1 cellular context compared by ENCODE assay signal in the genomic region with DNA sequence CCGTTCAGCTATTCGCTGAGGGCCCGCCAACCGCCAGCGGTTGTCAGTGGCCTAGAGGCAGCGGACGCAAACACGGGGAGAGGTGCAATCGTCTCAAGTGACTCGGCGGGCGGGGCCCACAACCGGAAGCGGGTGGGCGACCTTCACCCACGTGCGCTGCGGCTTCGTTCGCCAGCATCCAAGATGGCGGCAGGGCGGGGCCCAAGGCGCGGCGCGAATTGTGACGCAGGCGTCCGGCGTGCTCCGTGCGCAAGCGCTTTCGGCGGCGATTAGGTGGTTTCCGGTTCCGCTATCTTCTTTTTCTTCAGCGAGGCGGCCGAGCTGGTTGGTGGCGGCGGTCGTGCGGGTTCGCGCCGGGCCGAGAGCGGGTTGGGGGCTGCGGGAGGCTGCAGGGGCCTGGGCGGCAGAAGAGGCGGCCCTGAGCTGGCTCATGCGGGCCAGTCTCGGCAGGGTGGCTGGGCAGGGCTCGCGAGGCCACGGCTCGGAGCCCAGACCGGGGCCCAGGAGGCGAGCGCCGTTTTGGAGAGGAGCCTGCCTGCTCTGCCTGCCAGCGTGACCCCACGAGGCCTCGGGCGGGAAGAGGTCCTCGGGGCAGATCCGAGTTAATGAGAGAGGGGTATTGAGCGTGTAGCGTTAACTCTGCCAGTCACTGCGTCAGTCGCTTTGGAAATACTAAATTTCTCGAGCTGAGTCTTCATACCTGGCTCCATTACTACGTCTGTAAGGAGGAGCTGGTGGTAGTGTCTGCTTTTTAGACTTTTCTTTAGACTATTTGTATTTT.
TF ChIP-seq lines count a peak whose summit lies in the region.

UBA52 (plus strand) TSS at position 294 of the 781 bp plus-strand sequence. CDS start 1,444 bp downstream, outside the sequence.

TF ChIP-seq in HepG2, 621 proteins besides CTCF, POLR2A, EP300 and RAD21 (continued from another document):
- TF ChIP-seq ZNF282 (IDR thresholded peaks at IDR 0.05; ENCODE audit: partially characterized antibody) (no peak), HIVEP1 (CRISPR knock-in tag; IDR thresholded peaks at IDR 0.05) (no peak; the same call in 1 of the 2 replicates), GZF1 (CRISPR knock-in tag; IDR thresholded peaks at IDR 0.05) (no peak), ZFP1 (CRISPR knock-in tag; IDR thresholded peaks at IDR 0.05) (peak; percentile 77; the same call in 1 of the 2 replicates), ZNF639 (CRISPR knock-in tag; conservative IDR thresholded peaks at IDR 0.05) (peak; percentile 94), ZSCAN25 (CRISPR knock-in tag; IDR thresholded peaks at IDR 0.05) (peak; percentile 87), PCBP1 (IDR thresholded peaks at IDR 0.05; ENCODE audit: borderline replicate concordance, low read depth, low read length) (no peak), ZNF335 (CRISPR knock-in tag; IDR thresholded peaks at IDR 0.05) (peak; percentile 83; the same call in 1 of the 2 replicates), ATRX (CRISPR knock-in tag; IDR thresholded peaks at IDR 0.05; ENCODE audit: borderline replicate concordance) (no peak), GMEB1 (CRISPR knock-in tag; IDR thresholded peaks at IDR 0.05; ENCODE audit: borderline replicate concordance) (peak; percentile 99)
- TF ChIP-seq, protein P1, sequence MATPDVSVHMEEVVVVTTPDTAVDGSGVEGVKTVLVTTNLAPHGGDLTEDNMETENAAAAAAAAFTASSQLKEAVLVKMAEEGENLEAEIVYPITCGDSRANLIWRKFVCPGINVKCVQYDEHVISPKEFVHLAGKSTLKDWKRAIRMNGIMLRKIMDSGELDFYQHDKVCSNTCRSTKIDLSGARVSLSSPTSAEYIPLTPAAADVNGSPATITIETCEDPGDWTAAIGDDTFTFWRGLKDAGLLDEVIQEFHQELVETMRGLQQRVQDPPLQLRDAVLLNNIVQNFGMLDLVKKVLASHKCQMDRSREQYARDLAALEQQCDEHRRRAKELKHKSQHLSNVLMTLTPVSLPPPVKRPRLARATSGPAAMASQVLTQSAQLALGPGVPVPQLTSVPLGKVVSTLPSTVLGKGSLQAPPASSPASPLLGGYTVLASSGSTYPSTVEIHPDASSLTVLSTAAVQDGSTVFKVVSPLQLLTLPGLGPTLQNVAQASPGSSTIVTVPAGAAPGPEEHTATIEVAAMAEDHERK (CRISPR knock-in tag; IDR thresholded peaks at IDR 0.05; ENCODE audit: low read depth), result peak; percentile 93
- TF ChIP-seq, protein P2, sequence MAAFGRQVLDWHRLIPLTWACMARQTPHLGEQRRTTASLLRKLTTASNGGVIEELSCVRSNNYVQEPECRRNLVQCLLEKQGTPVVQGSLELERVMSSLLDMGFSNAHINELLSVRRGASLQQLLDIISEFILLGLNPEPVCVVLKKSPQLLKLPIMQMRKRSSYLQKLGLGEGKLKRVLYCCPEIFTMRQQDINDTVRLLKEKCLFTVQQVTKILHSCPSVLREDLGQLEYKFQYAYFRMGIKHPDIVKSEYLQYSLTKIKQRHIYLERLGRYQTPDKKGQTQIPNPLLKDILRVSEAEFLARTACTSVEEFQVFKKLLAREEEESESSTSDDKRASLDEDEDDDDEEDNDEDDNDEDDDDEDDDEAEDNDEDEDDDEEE (CRISPR knock-in tag; IDR thresholded peaks at IDR 0.05), result no peak
- TF ChIP-seq, protein P3, sequence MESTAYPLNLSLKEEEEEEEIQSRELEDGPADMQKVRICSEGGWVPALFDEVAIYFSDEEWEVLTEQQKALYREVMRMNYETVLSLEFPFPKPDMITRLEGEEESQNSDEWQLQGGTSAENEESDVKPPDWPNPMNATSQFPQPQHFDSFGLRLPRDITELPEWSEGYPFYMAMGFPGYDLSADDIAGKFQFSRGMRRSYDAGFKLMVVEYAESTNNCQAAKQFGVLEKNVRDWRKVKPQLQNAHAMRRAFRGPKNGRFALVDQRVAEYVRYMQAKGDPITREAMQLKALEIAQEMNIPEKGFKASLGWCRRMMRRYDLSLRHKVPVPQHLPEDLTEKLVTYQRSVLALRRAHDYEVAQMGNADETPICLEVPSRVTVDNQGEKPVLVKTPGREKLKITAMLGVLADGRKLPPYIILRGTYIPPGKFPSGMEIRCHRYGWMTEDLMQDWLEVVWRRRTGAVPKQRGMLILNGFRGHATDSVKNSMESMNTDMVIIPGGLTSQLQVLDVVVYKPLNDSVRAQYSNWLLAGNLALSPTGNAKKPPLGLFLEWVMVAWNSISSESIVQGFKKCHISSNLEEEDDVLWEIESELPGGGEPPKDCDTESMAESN (CRISPR knock-in tag; conservative IDR thresholded peaks at IDR 0.05), result peak; percentile 90
